8 cellular contexts compared by ENCODE assay signal in the genomic region with DNA sequence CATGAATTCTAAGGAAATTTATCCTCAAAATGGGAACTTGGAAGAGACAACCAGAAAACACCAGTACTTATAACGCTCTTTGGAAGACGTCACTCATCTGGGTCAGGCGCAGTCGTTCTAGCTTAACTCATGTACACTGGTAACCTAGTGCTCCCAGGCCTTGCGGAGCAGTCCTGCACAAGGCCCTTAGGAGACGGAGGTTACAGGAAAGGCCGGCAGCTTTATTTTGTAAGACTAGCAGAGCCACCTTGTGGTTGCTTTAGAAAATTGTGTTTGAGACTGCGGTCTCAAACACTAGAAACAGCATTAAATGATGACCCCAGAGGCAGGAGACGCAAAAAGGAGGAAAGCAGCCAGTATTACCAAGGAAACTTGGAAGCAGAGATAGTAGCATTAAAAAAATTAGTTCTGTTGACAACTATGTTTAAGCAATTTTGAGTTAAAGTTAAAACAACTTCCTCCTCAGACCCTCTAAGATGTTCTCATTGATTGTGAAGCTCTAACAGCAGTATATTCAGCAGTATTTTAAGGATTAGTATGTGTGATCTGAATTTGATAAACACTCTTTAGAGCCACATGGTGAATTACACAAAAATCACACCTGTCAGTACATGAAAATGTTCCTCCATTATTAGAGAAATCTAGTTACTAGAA.
A peak's percentile ranks its signal among the peaks of the same experiment; 100 is the strongest.
DNase-seq lines count a peak whose midpoint lies in the region; ATAC-seq and TF ChIP-seq lines count a peak whose summit lies in the region.

No MANE protein-coding gene starts in this region.

- CTCF ChIA-PET in SK-N-SH (lab: Yijun Ruan, JAX), result interaction anchor here (0.6 to 2.7 kb wide), 65 partner anchors 9 to 752 kb away, joined by 3 to 27 read pairs (median 5); a partner anchor contains a TSS
- CTCF ChIA-PET in CD4-positive, alpha-beta memory T cell (lab: Charles Lee; ENCODE audit: partially characterized antibody), result interaction anchor here (0.9 kb wide), 1 partner anchor 15 kb away, joined by 3 read pairs; no protein-coding TSS in a partner anchor

- no peaks in the 10 kb centered on the region for H3K79me2 ChIP-seq in SK-N-SH (ENCODE audit: insufficient read depth)

- 0 out of 2 replicates have a peak, but pooled peaks cover 6% of the 10 kb centered on the region for H3K9me3 ChIP-seq in SK-N-SH
- H3K9me3 ChIP-seq in esophagus squamous epithelium, result no peaks in the 10 kb centered on the region
- H3K9me3 ChIP-seq in CD4-positive, alpha-beta memory T cell (ENCODE audit: control insufficient read depth in 1 of 2, low read length in 2 of 2), result no peaks in the 10 kb centered on the region

- no peak overlapping the region for H3K4me3 Mint-ChIP-seq in nephron progenitor cell
- H3K4me3 Mint-ChIP-seq in CD4-positive, alpha-beta memory T cell, result no peak overlapping the region

- H4K20me1 ChIP-seq in SK-N-SH (ENCODE audit: insufficient read depth), result no peaks in the 10 kb centered on the region

- intact Hi-C loops in esophagus squamous epithelium (cut with DNase I), result no loop called here
- intact Hi-C loops in CD4-positive, alpha-beta memory T cell (cut with micrococcal nuclease), result no loop called here

- POLR2A ChIA-PET in SK-N-SH (lab: Yijun Ruan, JAX), result no interaction called here
- POLR2A ChIA-PET in CD4-positive, alpha-beta memory T cell (lab: Charles Lee; ENCODE audit: partially characterized antibody), result no interaction called here

- no peaks in the 10 kb centered on the region for H3K36me3 ChIP-seq in SK-N-SH (replicated peaks in 1 of 2; ENCODE audit: control insufficient read depth in 1 of 2, insufficient read depth in 2 of 2, low read length in 1 of 2)
- no peaks in the 10 kb centered on the region for H3K36me3 ChIP-seq in esophagus squamous epithelium
- H3K36me3 ChIP-seq in CD4-positive, alpha-beta memory T cell (ENCODE audit: insufficient read depth, low read length), result no peaks in the 10 kb centered on the region

- WGBS in SK-N-SH (ENCODE audit: low lambda C conversion rate), result 19% methylated on average over 9 of the region's 9 CpGs
- 14 to 16% methylated on average over 9 of the region's 9 CpGs for WGBS in esophagus squamous epithelium, 2 donors

- peaks cover 4% of the 10 kb centered on the region for H3K27me3 Mint-ChIP-seq in nephron progenitor cell (ENCODE audit: low read depth, poor library complexity)
- peaks cover 24 to 27% of the 10 kb centered on the region in 2 donors for H3K27me3 Mint-ChIP-seq in CD4-positive, alpha-beta memory T cell

- H3K27ac Mint-ChIP-seq in nephron progenitor cell, result no peak overlapping the region
- no peak overlapping the region for H3K27ac Mint-ChIP-seq in CD4-positive, alpha-beta memory T cell

- peaks cover 6% of the 10 kb centered on the region for H3K4me1 Mint-ChIP-seq in nephron progenitor cell
- H3K4me1 Mint-ChIP-seq in CD4-positive, alpha-beta memory T cell, result peaks cover 0 to 7% (median 6%) of the 10 kb centered on the region in 4 donors

- no peaks in the 10 kb centered on the region for H3K9me2 ChIP-seq in SK-N-SH

- no peak for TF ChIP-seq EP300 in SK-N-SH (IDR thresholded peaks at IDR 0.05; ENCODE audit: borderline replicate concordance in 1 of 2, low read depth in 1 of 2, low read length in 1 of 2)

- TF ChIP-seq CTCF in 22Rv1 (IDR thresholded peaks at IDR 0.05) (peak; percentile 79), SK-N-SH (IDR thresholded peaks at IDR 0.05) (peak; percentile 78), esophagus squamous epithelium (IDR thresholded peaks at IDR 0.05) (peak; percentile 38 to 66 (median 60)), nephron progenitor cell (IDR thresholded peaks at IDR 0.05) (peak; percentile 67)

- TF ChIP-seq POLR2A in esophagus squamous epithelium (IDR thresholded peaks at IDR 0.05), result no peak

- H3K9me3 Mint-ChIP-seq in nephron progenitor cell, result peaks cover 19% of the 10 kb centered on the region
- H3K9me3 Mint-ChIP-seq in CD4-positive, alpha-beta memory T cell, result peaks cover 0 to 10% (median under 1%) of the 10 kb centered on the region in 8 donors

- peak overlapping the region; percentile 36 for H3K4me2 ChIP-seq in SK-N-SH

- H3K27ac ChIP-seq in 22Rv1 (no peak overlapping the region), SK-N-SH (ENCODE audit: low read depth in 2 of 2, low read length in 1 of 2) (peak overlapping the region; percentile 28 to 61; a peak in 2 of 4 replicates), esophagus squamous epithelium (no peak overlapping the region)
- no peak overlapping the region for H3K27ac ChIP-seq in CD4-positive, alpha-beta memory T cell (ENCODE audit: low read depth, low read length)

- in situ Hi-C loops in G401 (cut with HindIII; ENCODE audit: low sequenced_read_pairs), result no loop called here

- H3K4me1 ChIP-seq in SK-N-SH (ENCODE audit: control insufficient read depth in 1 of 2, insufficient read depth in 2 of 2, low read depth in 1 of 2, low read length in 1 of 2), result peaks cover 8 to 15% of the 10 kb centered on the region in 2 experiments
- H3K4me1 ChIP-seq in esophagus squamous epithelium, result peaks cover 0 to 11% (median 7%) of the 10 kb centered on the region in 3 donors
- H3K4me1 ChIP-seq in CD4-positive, alpha-beta memory T cell (ENCODE audit: insufficient read depth, low read length), result no peaks in the 10 kb centered on the region

- peaks cover 17% of the 10 kb centered on the region for H3F3A ChIP-seq in SK-N-SH (replicated peaks; ENCODE audit: insufficient read depth)

- H2AFZ ChIP-seq in SK-N-SH (ENCODE audit: low read depth), result peak overlapping the region; percentile 87

- peaks cover under 1% of the 10 kb centered on the region for H3K36me3 Mint-ChIP-seq in nephron progenitor cell (ENCODE audit: low read depth)
- no peaks in the 10 kb centered on the region for H3K36me3 Mint-ChIP-seq in CD4-positive, alpha-beta memory T cell

- H3K27me3 ChIP-seq in SK-N-SH (ENCODE audit: insufficient read depth) (no peaks in the 10 kb centered on the region), esophagus squamous epithelium (peaks cover 0 to 7% (median 0%) of the 10 kb centered on the region in 4 donors)
- peaks cover 6% of the 10 kb centered on the region for H3K27me3 ChIP-seq in CD4-positive, alpha-beta memory T cell (ENCODE audit: insufficient read depth, low read length)

- DNase-seq in G401 (ENCODE audit: low spot score), result peak; percentile 76
- DNase-seq in NCI-H1105 treated with DMSO at 0.1 percent for 48 hours (lab: John Stamatoyannopoulos, UW), result peak; percentile 79
- peak; percentile 72 for DNase-seq in SK-N-SH
- no peak for DNase-seq in esophagus squamous epithelium (lab: John Stamatoyannopoulos, UW)
- DNase-seq in nephron progenitor cell, result peak; percentile 46
- DNase-seq in CD4-positive, alpha-beta memory T cell, result no peak

- H3K4me3 ChIP-seq in SK-N-SH (ENCODE audit: low read depth in 2 of 2, low read length in 1 of 2), result peak overlapping the region in 1 of 2 experiments; percentile 17; a peak in 1 of 4 replicates
- no peak overlapping the region for H3K4me3 ChIP-seq in esophagus squamous epithelium
- H3K4me3 ChIP-seq in CD4-positive, alpha-beta memory T cell (ENCODE audit: low read length in 2 of 2), result no peak overlapping the region

- no peak for ATAC-seq in HG03342 (IDR thresholded peaks at IDR 0.05; ENCODE audit: unreplicated experiment)

- peak overlapping the region; percentile 8; the same call in 1 of the 2 replicates for H3K9ac ChIP-seq in SK-N-SH

- peak; percentile 92 for TF ChIP-seq RAD21 in SK-N-SH (IDR thresholded peaks at IDR 0.05; ENCODE audit: low read length)

TF ChIP-seq in SK-N-SH, 30 proteins besides CTCF, POLR2A, EP300 and RAD21:
- TF ChIP-seq MEF2A (IDR thresholded peaks at IDR 0.05; ENCODE audit: borderline replicate concordance, low read depth) (no peak), SMC3 (IDR thresholded peaks at IDR 0.05; ENCODE audit: low read depth, low read length) (peak; percentile 67), RCOR1 (IDR thresholded peaks at IDR 0.05; ENCODE audit: low read length) (peak; percentile 30; the same call in 1 of the 2 replicates), YY1 (IDR thresholded peaks at IDR 0.05; ENCODE audit: low read depth) (no peak)

Comparison
In these comparisons a context has a peak if more than half of its experiments do, and no peak if none do; other contexts are left out.
1. H3K27ac ChIP-seq: peak in SK-N-SH (2 of 2); none in 22Rv1 (single experiment), esophagus squamous epithelium (0 of 4) and CD4-positive, alpha-beta memory T cell (single experiment).
2. DNase-seq: peak in G401 (single experiment), NCI-H1105 treated with DMSO at 0.1 percent for 48 hours (single experiment), SK-N-SH (single experiment) and nephron progenitor cell (single experiment); none in esophagus squamous epithelium (single experiment) and CD4-positive, alpha-beta memory T cell (0 of 5).
3. Peak in every context shown above with its lines, with median percentiles within 50 percentile points of each other: CTCF ChIP-seq.